In the genomic region with DNA sequence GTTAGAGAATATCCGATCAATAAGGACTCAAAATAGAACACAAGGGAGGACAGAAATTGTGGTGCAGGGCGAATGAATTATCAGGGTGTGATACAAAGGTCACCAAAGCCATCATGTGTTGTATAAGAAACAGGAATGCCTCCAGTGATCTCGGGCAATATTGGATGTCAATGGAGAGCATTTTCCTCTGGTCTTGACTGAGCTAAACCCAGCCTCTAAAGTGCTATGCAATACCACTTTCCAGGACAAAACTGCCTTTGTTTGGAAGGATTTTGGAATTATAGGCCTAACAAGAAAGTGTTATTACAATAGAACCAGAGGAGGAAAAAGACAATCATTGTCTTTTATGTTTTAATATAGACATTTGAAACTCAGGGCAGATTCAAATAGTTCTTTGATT, we compare ENCODE assay signal across 6 cellular contexts.
"Had no signal": no experiment of that assay in that cellular context is flagged by ENCODE, and none has a peak within 500 bp of the region (broad histone marks: within the 10 kb centered on the region; RNA-seq: fewer than 3 reads in every experiment).

No MANE protein-coding gene starts in this region.

- H3K4me1 Mint-ChIP-seq: IgD-negative memory B cell had no signal

- DNase-seq: IMR-90, KBM-7, KG1 had no signal

- H3K27ac Mint-ChIP-seq: IgD-negative memory B cell had no signal

- H3K4me3 Mint-ChIP-seq: IgD-negative memory B cell had no signal

- H3K27me3 Mint-ChIP-seq: IgD-negative memory B cell had no signal

- H3K36me3 Mint-ChIP-seq: IgD-negative memory B cell had no signal

- ATAC-seq: HepG2, K562 had no signal
